ENCODE assay signal across 19 cellular contexts in genomic region chr5:128815201-128815600, GRCh38.
"Had no signal": no experiment of that assay in that cellular context is flagged by ENCODE, and none has a peak within 500 bp of the region (broad histone marks: within the 10 kb centered on the region; RNA-seq: fewer than 3 reads in every experiment).

No MANE protein-coding gene starts in this region.

- H3K27ac Mint-ChIP-seq: activated naive CD4-positive, alpha-beta T cell treated with anti-CD3 and anti-CD28 coated beads, Interleukin-2, amount 50 U/mL, for 72 hours; dendritic cell treated with granulocyte-macrophage colony-stimulating factor and Interleukin-4, amounts not matched to agents 40 ng/mL and 50 ng/mL, for 4 days; mesothelial cell of epicardium; natural killer cell treated with Interleukin-12 subunit alpha and Interleukin-12 subunit beta and Interleukin-15 and Interleukin-18, amount 100 ng/mL, for 72 hours; stimulated activated memory B cell treated with anti-CD40 and anti-IgM and Interleukin-4, amounts not matched to agents 10 μg/mL and 1 μg/mL and 100 μg/mL, for 72 hours; T-helper 1 cell treated with Interleukin-12 subunit alpha and Interleukin-12 subunit beta and Interleukin-4 antibody, amounts not matched to agents 30 μg/mL and 1 μg/mL, for 36 hours had no signal

- H3K4me3 Mint-ChIP-seq: dendritic cell treated with granulocyte-macrophage colony-stimulating factor and Interleukin-4, amounts not matched to agents 40 ng/mL and 50 ng/mL, for 4 days; mesothelial cell of epicardium; natural killer cell treated with Interleukin-12 subunit alpha and Interleukin-12 subunit beta and Interleukin-15 and Interleukin-18, amount 100 ng/mL, for 72 hours; stimulated activated memory B cell treated with anti-CD40 and anti-IgM and Interleukin-4, amounts not matched to agents 10 μg/mL and 1 μg/mL and 100 μg/mL, for 72 hours; T-helper 1 cell treated with Interleukin-12 subunit alpha and Interleukin-12 subunit beta and Interleukin-4 antibody, amounts not matched to agents 30 μg/mL and 1 μg/mL, for 36 hours had no signal

- ATAC-seq: activated naive CD4-positive, alpha-beta T cell treated with anti-CD3 and anti-CD28 coated beads, Interleukin-2, amount 50 U/mL, for 72 hours; foreskin keratinocyte; lower lobe of right lung; natural killer cell treated with Interleukin-12 subunit alpha and Interleukin-12 subunit beta and Interleukin-15 and Interleukin-18, amount 100 ng/mL, for 72 hours; sciatic nerve; stimulated activated memory B cell treated with anti-CD40 and anti-IgM and Interleukin-4, amounts not matched to agents 10 μg/mL and 1 μg/mL and 100 μg/mL, for 72 hours; upper lobe of right lung had no signal

- H3K27me3 ChIP-seq: adrenal gland, foreskin keratinocyte, upper lobe of right lung had no signal

- H3K27ac ChIP-seq: adrenal gland, foreskin keratinocyte, lower lobe of right lung, thoracic aorta, upper lobe of right lung had no signal

- H3K36me3 ChIP-seq: adrenal gland, lower lobe of right lung, thoracic aorta, upper lobe of right lung had no signal

- DNase-seq: activated CD4-positive, alpha-beta T cell treated with anti-CD3 and anti-CD28 coated beads, Interleukin-2, amount 50 U/mL, for 1 hour; activated CD4-positive, CD25-positive, alpha-beta regulatory T cell treated with anti-CD3 and anti-CD28 coated beads, Interleukin-2, amount 50 U/mL, for 72 hours; activated gamma-delta T cell; adrenal gland; effector CD8-positive, alpha-beta T cell; lower lobe of right lung; nucleus accumbens; stimulated activated CD4-positive, alpha-beta T cell treated with anti-CD3 and anti-CD28 coated beads, Interleukin-4, amount 100 ng/mL, for 1 hour; upper lobe of right lung had no signal

- H3K27me3 Mint-ChIP-seq: dendritic cell treated with granulocyte-macrophage colony-stimulating factor and Interleukin-4, amounts not matched to agents 40 ng/mL and 50 ng/mL, for 4 days; natural killer cell treated with Interleukin-12 subunit alpha and Interleukin-12 subunit beta and Interleukin-15 and Interleukin-18, amount 100 ng/mL, for 72 hours; stimulated activated memory B cell treated with anti-CD40 and anti-IgM and Interleukin-4, amounts not matched to agents 10 μg/mL and 1 μg/mL and 100 μg/mL, for 72 hours had no signal

- H3K4me2 ChIP-seq: smooth muscle cell had no signal

- H3K4me1 Mint-ChIP-seq: mesothelial cell of epicardium; stimulated activated memory B cell treated with anti-CD40 and anti-IgM and Interleukin-4, amounts not matched to agents 10 μg/mL and 1 μg/mL and 100 μg/mL, for 72 hours had no signal

- H3K36me3 Mint-ChIP-seq: activated naive CD4-positive, alpha-beta T cell treated with anti-CD3 and anti-CD28 coated beads, Interleukin-2, amount 50 U/mL, for 72 hours; natural killer cell treated with Interleukin-12 subunit alpha and Interleukin-12 subunit beta and Interleukin-15 and Interleukin-18, amount 100 ng/mL, for 72 hours; stimulated activated memory B cell treated with anti-CD40 and anti-IgM and Interleukin-4, amounts not matched to agents 10 μg/mL and 1 μg/mL and 100 μg/mL, for 72 hours had no signal

- H3K9me3 ChIP-seq: lower lobe of right lung, thoracic aorta, upper lobe of right lung had no signal

- H3K4me1 ChIP-seq: adrenal gland, foreskin keratinocyte, lower lobe of right lung, upper lobe of right lung had no signal

- H3K4me3 ChIP-seq: adrenal gland, lower lobe of right lung, smooth muscle cell, thoracic aorta, upper lobe of right lung had no signal
